Comparison of ENCODE assay signal across 17 cellular contexts in genomic region chr7:105906169-105906568, GRCh38. TPM values are rescaled to one million over a fixed set of nuclear protein-coding genes. Genes with fewer than 3 reads are reported as not detected.
DNase-seq lines count a peak whose midpoint lies in the region; ATAC-seq, FAIRE-seq and TF ChIP-seq lines count a peak whose summit lies in the region.
"Had no signal": no experiment of that assay in that cellular context is flagged by ENCODE, and none has a peak within 500 bp of the region (broad histone marks: within the 10 kb centered on the region; RNA-seq: fewer than 3 reads in every experiment).

No MANE protein-coding gene starts in this region.

- H2AFZ ChIP-seq in H9 (ENCODE audit: low read length), result no peak overlapping the region
- H2AFZ ChIP-seq in K562 (ENCODE audit: low read depth, low read length), result no peak overlapping the region

- intact Hi-C loops in A673 (cut with micrococcal nuclease; ENCODE audit: unreplicated experiment), result no loop called here
- intact Hi-C loops in K562 (cut with micrococcal nuclease), result no loop called here

- H3K27ac Mint-ChIP-seq in H9, result peak overlapping the region in 2 of 3 experiments; percentile 63 to 78; a peak in 3 of 7 replicates
- no peak overlapping the region for H3K27ac Mint-ChIP-seq in type B pancreatic cell

- H3K18ac ChIP-seq in H9 (ENCODE audit: insufficient read length, low read depth, low read length), result no peak overlapping the region

- H3K4me3 ChIP-seq in A673 (ENCODE audit: low read depth, low read length, poor library complexity, severe bottlenecking) (no peak overlapping the region), K562 (no peak overlapping the region), suprapubic skin (no peak overlapping the region)

- H3K9ac ChIP-seq in H9 (ENCODE audit: extremely low read depth, insufficient read length, low read length) (no peak overlapping the region), K562 (ENCODE audit: insufficient read depth in 1 of 2, low read depth in 2 of 2, low read length in 2 of 2) (no peak overlapping the region)

- no peak overlapping the region for H4K91ac ChIP-seq in H9 (ENCODE audit: insufficient read length, low read depth, low read length)

- no peak for TF ChIP-seq POLR2A in K562 (conservative IDR thresholded peaks at IDR 0.05)
- TF ChIP-seq POLR2A in suprapubic skin (IDR thresholded peaks at IDR 0.05), result no peak

- POLR2A ChIA-PET in A673 (lab: Charles Lee; ENCODE audit: low non-redundant PET) (no interaction called here), K562 (lab: Yijun Ruan, JAX) (interaction anchor here (1.6 kb wide), 1 partner anchor 8 kb away, joined by 3 read pairs; no protein-coding TSS in a partner anchor)

- in situ Hi-C loops in K562 (cut with MboI), result no loop called here

- H3K14ac ChIP-seq in H9 (ENCODE audit: insufficient read depth, low read length), result no peak overlapping the region

- no peaks in the 10 kb centered on the region for H4K20me1 ChIP-seq in H9 (ENCODE audit: control insufficient read depth, insufficient read depth, insufficient read length)
- H4K20me1 ChIP-seq in K562 (replicated peaks; ENCODE audit: control insufficient read depth, insufficient read depth, low read length), result no peaks in the 10 kb centered on the region

- H3K9me3 Mint-ChIP-seq in H9 (peaks cover 9 to 10% of the 10 kb centered on the region in 2 experiments), type B pancreatic cell (peaks cover 4% of the 10 kb centered on the region)

- H3K9me1 ChIP-seq in K562 (ENCODE audit: control insufficient read depth, insufficient read depth, low read length), result no peaks in the 10 kb centered on the region

- no peaks in the 10 kb centered on the region for H3K23me2 ChIP-seq in H9 (ENCODE audit: insufficient read length, low read depth, low read length, poor library complexity, severe bottlenecking)

- no peak for TF ChIP-seq EP300 in K562 (IDR thresholded peaks at IDR 0.05; ENCODE audit: low read length)
- no peak for TF ChIP-seq EP300 in suprapubic skin (IDR thresholded peaks at IDR 0.05)

- CTCF ChIA-PET in A673 (lab: Charles Lee), result no interaction called here
- CTCF ChIA-PET in K562 (lab: Yijun Ruan, JAX; ENCODE audit: low intra/inter-chr PET ratio), result no interaction called here

- no peak for FAIRE-seq in K562 (lab: Jason Lieb, UNC)

- no peak; the same call in 2 of the 3 replicates for ATAC-seq in K562
- ATAC-seq in HG02884 (IDR thresholded peaks at IDR 0.05; ENCODE audit: unreplicated experiment), result no peak

- no peak overlapping the region for H3K56ac ChIP-seq in H9 (ENCODE audit: insufficient read length, low read depth, low read length)

- H3K4ac ChIP-seq in H9 (ENCODE audit: low read depth, low read length), result no peak overlapping the region

- H3K4me3 Mint-ChIP-seq in H9, result no peak overlapping the region
- H3K4me3 Mint-ChIP-seq in type B pancreatic cell, result no peak overlapping the region

- BruUV-seq in A673 (replicated peaks; lab: Mats Ljungman, UMichigan) (no TSS peak), K562 (replicated peaks; lab: Mats Ljungman, UMichigan) (no TSS peak)

- H2BK15ac ChIP-seq in H9 (ENCODE audit: low read depth, low read length), result no peak overlapping the region

- H2BK12ac ChIP-seq in H9 (ENCODE audit: insufficient read length, low read depth, low read length), result no peak overlapping the region

- no peak overlapping the region for H2BK20ac ChIP-seq in H9 (ENCODE audit: low read depth, low read length, poor library complexity, severe bottlenecking)

- H3K27ac ChIP-seq in A673 (ENCODE audit: low read depth, low read length, poor library complexity, severe bottlenecking), result no peak overlapping the region
- H3K27ac ChIP-seq in H9 (ENCODE audit: insufficient read length, low read depth, low read length), result no peak overlapping the region
- H3K27ac ChIP-seq in K562 (ENCODE audit: extremely low read depth, low read depth, low read length), result no peak overlapping the region
- no peak overlapping the region for H3K27ac ChIP-seq in suprapubic skin
- H3K27ac ChIP-seq: RWPE1 had no signal

- no peak overlapping the region for H2BK5ac ChIP-seq in H9 (ENCODE audit: insufficient read length, low read length)

- H3K4me1 Mint-ChIP-seq in H9 (peaks cover 18 to 24% of the 10 kb centered on the region in 2 experiments), type B pancreatic cell (ENCODE audit: unreplicated experiment) (no peaks in the 10 kb centered on the region)

- H2BK120ac ChIP-seq in H9 (ENCODE audit: low read depth, low read length, poor library complexity, severe bottlenecking), result no peak overlapping the region

- H3K4me2 ChIP-seq in H9 (ENCODE audit: insufficient read depth, insufficient read length, low read length) (no peak overlapping the region), K562 (ENCODE audit: insufficient read depth, low read length) (no peak overlapping the region)

- H3T11ph ChIP-seq in H9 (ENCODE audit: low read length), result no peak overlapping the region

- no peak overlapping the region for H3K23ac ChIP-seq in H9 (ENCODE audit: insufficient read length, low read depth, low read length)

- H3K27me3 Mint-ChIP-seq in H9 (ENCODE audit: low read depth), result no peaks in the 10 kb centered on the region
- no peaks in the 10 kb centered on the region for H3K27me3 Mint-ChIP-seq in type B pancreatic cell

- DNase-seq in A673 (ENCODE audit: low spot score), result peak; percentile 24
- peak; percentile 36 for DNase-seq in H9
- no peak for DNase-seq in K562 (ENCODE audit: extremely low read depth in 1 of 4, low spot score in 3 of 4)
- DNase-seq in iPS DF 19.7 (ENCODE audit: low read depth, low spot score), result peak; percentile 25
- no peak for DNase-seq in type B pancreatic cell (ENCODE audit: extremely low spot score, unreplicated experiment)
- no peak for DNase-seq in nucleus accumbens (lab: John Stamatoyannopoulos, UW)
- DNase-seq in suprapubic skin (ENCODE audit: low spot score in 2 of 2), result no peak
- DNase-seq: ACHN, Caco-2, DMS53, HCEC 1CT, KG1, NCI-H1436, NCI-H2081 treated with DMSO at 0.1 percent for 48 hours, NCI-H748 treated with DMSO at 0.1 percent for 48 hours had no signal

- no peaks in the 10 kb centered on the region for H3K4me1 ChIP-seq in A673 (ENCODE audit: insufficient read depth, low read length, poor library complexity, severe bottlenecking)
- H3K4me1 ChIP-seq in H9 (ENCODE audit: insufficient read depth, low read length), result peaks cover 4% of the 10 kb centered on the region; the same call in 1 of the 2 replicates
- H3K4me1 ChIP-seq in K562 (replicated peaks in 1 of 2; ENCODE audit: control insufficient read depth in 2 of 2, insufficient read depth in 2 of 2, low read length in 2 of 2), result no peaks in the 10 kb centered on the region
- H3K4me1 ChIP-seq in suprapubic skin, result no peaks in the 10 kb centered on the region
- H3K4me1 ChIP-seq: Caco-2 had no signal

- H4K8ac ChIP-seq in H9 (replicated peaks; ENCODE audit: insufficient read length, low read depth, low read length), result no peak overlapping the region

- WGBS in H9 (ENCODE audit: extremely low coverage, insufficient read length, low lambda C conversion rate), result no CpG with 5 or more reads among the region's 6 CpGs
- 2% methylated on average over 6 of the region's 6 CpGs for WGBS in K562 (ENCODE audit: insufficient coverage, low coverage, missing lambda C conversion rate)
- WGBS in suprapubic skin, result 70% methylated on average over 6 of the region's 6 CpGs

- no peak overlapping the region for H2AK5ac ChIP-seq in H9 (ENCODE audit: insufficient read length, low read length)

- no peaks in the 10 kb centered on the region for H3K79me1 ChIP-seq in H9 (ENCODE audit: insufficient read depth, low read depth, low read length, poor library complexity, severe bottlenecking)

- H3K9me3 ChIP-seq in A673 (ENCODE audit: low read depth, low read length, poor library complexity, severe bottlenecking) (peaks cover 3% of the 10 kb centered on the region), H9 (ENCODE audit: control insufficient read depth, low read depth, low read length) (peaks cover 4% of the 10 kb centered on the region), K562 (replicated peaks; ENCODE audit: control insufficient read depth, insufficient read depth, low read depth, low read length) (0 out of 2 replicates have a peak, but pooled peaks cover 4% of the 10 kb centered on the region), suprapubic skin (no peaks in the 10 kb centered on the region)
- H3K9me3 ChIP-seq: Caco-2 had no signal

- TF ChIP-seq CTCF in A673 (conservative IDR thresholded peaks at IDR 0.05; ENCODE audit: low read depth, low read length) (no peak), H9 (conservative IDR thresholded peaks at IDR 0.05) (no peak), K562 (IDR thresholded peaks at IDR 0.05 in 2 of 3, conservative IDR thresholded peaks at IDR 0.05 in 1 of 3; ENCODE audit: insufficient read depth in 2 of 3, low read depth in 1 of 3, low read length in 3 of 3) (no peak), type B pancreatic cell (conservative IDR thresholded peaks at IDR 0.05) (no peak), suprapubic skin (IDR thresholded peaks at IDR 0.05) (no peak)

- H3K79me2 ChIP-seq in H9 (ENCODE audit: insufficient read depth, low read length) (no peaks in the 10 kb centered on the region; the same call in 1 of the 2 replicates), K562 (ENCODE audit: control insufficient read depth, insufficient read depth, low read length) (no peaks in the 10 kb centered on the region)

- H3K27me3 ChIP-seq in A673 (replicated peaks; ENCODE audit: insufficient read depth, low read depth, low read length, poor library complexity) (no peaks in the 10 kb centered on the region), H9 (ENCODE audit: insufficient read depth, low read length) (no peaks in the 10 kb centered on the region), K562 (ENCODE audit: control insufficient read depth in 2 of 2, insufficient read depth in 2 of 2, low read length in 2 of 2) (peaks cover 6 to 41% of the 10 kb centered on the region in 2 experiments; a peak in 4 of 5 replicates), suprapubic skin (no peaks in the 10 kb centered on the region)

- TF ChIP-seq RAD21 in K562 (CRISPR knock-in tag; conservative IDR thresholded peaks at IDR 0.05 in 1 of 2, IDR thresholded peaks at IDR 0.05 in 1 of 2), result no peak

- no peak overlapping the region for H4K5ac ChIP-seq in H9 (ENCODE audit: insufficient read length, low read depth, low read length)

- peaks cover 14 to 19% (median 16%) of the 10 kb centered on the region in 3 experiments for H3K36me3 Mint-ChIP-seq in H9 (ENCODE audit: insufficient read depth in 1 of 3, low read depth in 3 of 3)
- peaks cover 9% of the 10 kb centered on the region for H3K36me3 Mint-ChIP-seq in type B pancreatic cell

- H3K36me3 ChIP-seq in A673 (ENCODE audit: insufficient read depth, low read length, poor library complexity, severe bottlenecking), result peaks cover 11% of the 10 kb centered on the region
- H3K36me3 ChIP-seq in K562 (ENCODE audit: control insufficient read depth, insufficient read depth, low read length), result no peaks in the 10 kb centered on the region
- H3K36me3 ChIP-seq in suprapubic skin, result no peaks in the 10 kb centered on the region

RNA-seq across cellular contexts. Expression of gene ATXN7L1, which starts 29.8 kb away (rescaled TPM):
- total RNA-seq in A673 (2021) (29.9 and 32.8 TPM in 2 replicates), H9 (2021) (22.0 and 24.3 TPM in 2 replicates), K562 (2014; rRNA removed) (6.6 and 9.4 TPM in 2 replicates), K562 (2014; rRNA removed; fragmentation: Illumina TruSeq; extraction: Trizol) (10.3 and 11.9 TPM in 2 replicates), K562 (2015; rRNA removed; fragmentation: Illumina TruSeq; extraction: Trizol) (9.2 and 9.8 TPM in 2 replicates), K562 (2021) (8.9 and 11.2 TPM in 2 replicates), type B pancreatic cell (ENCODE audit: low replicate concordance) (15.8 and 16.0 TPM in 2 replicates), suprapubic skin (10 to 100 TPM; 14.8 to 35.6 (median 17.3) TPM)
- total RNA-seq in K562 (2011; cell fraction: chromatin; rRNA removed; ENCODE audit: low replicate concordance), result 33.1 and 33.6 TPM in 2 replicates
- 14.2 and 19.1 TPM in 2 replicates for total RNA-seq in K562 (2011; cell fraction: nucleolus; rRNA removed)
- total RNA-seq in K562 (2011; cell fraction: nucleoplasm; rRNA removed), result 23.5 and 31.5 TPM in 2 replicates
- polyA plus RNA-seq in K562 (2011; rRNA removed) (6.2 and 10.7 TPM in 2 replicates), K562 (2014; fragmentation: Illumina TruSeq; extraction: Trizol) (6.6 and 7.3 TPM in 2 replicates), K562 (2014; fragmentation: Nextera tagmentation; extraction: Ambion mirVana) (10 to 100 TPM in 1 of 2 experiments, 1 to 10 TPM in 1; 9.5 to 10.7 TPM), K562 (2014; rRNA removed) (13.7 and 17.1 TPM in 2 replicates)
- 2.9 and 5.1 TPM in 2 replicates for polyA plus RNA-seq in K562 (2011; cell fraction: cytosol; rRNA removed)
- 6.9 and 8.4 TPM in 2 replicates for polyA plus RNA-seq in K562 (2011; cell fraction: nucleus; rRNA removed)
- 5.9 and 9.7 TPM in 2 replicates for polyA plus RNA-seq in K562 (2012)
- polyA minus RNA-seq in K562 (2011; rRNA and poly(A)+ RNA removed), result 7.9 and 8.8 TPM in 2 replicates
- 2.0 and 3.5 TPM in 2 replicates for polyA minus RNA-seq in K562 (2011; cell fraction: cytosol; rRNA and poly(A)+ RNA removed)
- 12.4 and 12.9 TPM in 2 replicates for polyA minus RNA-seq in K562 (2011; cell fraction: nucleus; rRNA and poly(A)+ RNA removed)

RNA-seq across cellular contexts. Expression of gene CDHR3, which starts 56.9 kb away (rescaled TPM):
- total RNA-seq in A673 (2021), result 13.9 and 17.7 TPM in 2 replicates
- 3.3 and 3.8 TPM in 2 replicates for total RNA-seq in H9 (2021)
- total RNA-seq in K562 (2011; cell fraction: chromatin; rRNA removed; ENCODE audit: low replicate concordance), result 0.56 and 1.1 TPM in 2 replicates
- 0.50 and 0.79 TPM in 2 replicates for total RNA-seq in K562 (2011; cell fraction: nucleolus; rRNA removed)
- total RNA-seq in K562 (2011; cell fraction: nucleoplasm; rRNA removed), result 1.3 and 2.3 TPM in 2 replicates
- total RNA-seq in K562 (2014; rRNA removed), result 0.09 and 0.37 TPM in 2 replicates
- 0.26 and 0.36 TPM in 2 replicates for total RNA-seq in K562 (2014; rRNA removed; fragmentation: Illumina TruSeq; extraction: Trizol)
- 0.11 TPM in 1 of 2 replicates, not detected in the other for total RNA-seq in K562 (2015; rRNA removed; fragmentation: Illumina TruSeq; extraction: Trizol)
- total RNA-seq in K562 (2021), result 0.34 and 0.66 TPM in 2 replicates
- polyA plus RNA-seq in K562 (2011; rRNA removed), result 0.15 and 0.33 TPM in 2 replicates
- 0.09 and 0.18 TPM in 2 replicates for polyA plus RNA-seq in K562 (2011; cell fraction: cytosol; rRNA removed)
- 0.62 and 0.70 TPM in 2 replicates for polyA plus RNA-seq in K562 (2011; cell fraction: nucleus; rRNA removed)
- 0.28 and 0.44 TPM in 2 replicates for polyA plus RNA-seq in K562 (2012)
- 0.10 and 0.18 TPM in 2 replicates for polyA plus RNA-seq in K562 (2014; fragmentation: Illumina TruSeq; extraction: Trizol)
- polyA plus RNA-seq in K562 (2014; fragmentation: Nextera tagmentation; extraction: Ambion mirVana), result under 1 TPM in 1 of 2 experiments, not detected in 1; 0.03 TPM
- polyA plus RNA-seq in K562 (2014; rRNA removed), result 0.19 and 0.30 TPM in 2 replicates
- polyA minus RNA-seq in K562 (2011; rRNA and poly(A)+ RNA removed), result 0.36 TPM in 1 of 2 replicates, not detected in the other
- polyA minus RNA-seq in K562 (2011; cell fraction: cytosol; rRNA and poly(A)+ RNA removed), result not detected in 2 replicates
- polyA minus RNA-seq in K562 (2011; cell fraction: nucleus; rRNA and poly(A)+ RNA removed), result 0.54 and 0.67 TPM in 2 replicates
- 5.6 and 15.5 TPM in 2 replicates for total RNA-seq in type B pancreatic cell (ENCODE audit: low replicate concordance)
- total RNA-seq in suprapubic skin, result 1 to 10 TPM; 1.3 to 6.5 (median 2.7) TPM

Comparison
In these comparisons a context has a peak if more than half of its experiments do, and no peak if none do; other contexts are left out.
1. DNase-seq: peak in A673 (single experiment), H9 (single experiment) and iPS DF 19.7 (single experiment); none in K562 (0 of 4), type B pancreatic cell (single experiment), nucleus accumbens (0 of 56) and suprapubic skin (0 of 2).